8 cellular contexts compared by ENCODE assay signal in the genomic region with DNA sequence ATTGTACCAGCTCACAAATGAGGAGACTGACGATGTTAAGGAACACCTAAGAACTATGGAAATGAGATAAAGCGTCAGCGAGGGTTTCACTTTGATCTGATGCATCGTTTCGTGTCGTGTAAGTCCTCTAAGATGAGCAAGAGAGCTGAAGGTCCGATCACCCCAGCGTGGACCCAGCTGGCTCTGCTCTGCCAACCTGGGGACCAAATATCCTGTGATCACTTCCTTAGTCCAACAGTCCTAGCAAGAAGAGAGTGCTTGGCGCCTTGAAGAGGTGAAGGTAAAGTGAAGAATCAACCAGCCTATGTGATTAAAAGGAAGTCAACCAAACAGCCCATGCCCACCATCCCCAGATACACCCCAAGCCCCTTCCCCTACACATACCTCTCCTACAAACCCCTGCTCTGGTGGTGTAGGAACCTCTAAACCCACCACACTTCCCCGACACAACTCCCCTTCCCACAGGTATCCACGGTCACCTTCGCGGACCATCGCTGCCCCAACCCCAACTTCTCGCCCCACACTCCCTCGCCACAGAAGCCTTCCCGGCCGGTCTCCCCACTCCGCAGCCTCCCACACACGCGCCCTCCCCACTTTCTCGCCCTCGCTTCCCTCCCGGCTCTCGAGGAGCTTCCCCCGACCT. TPM values are rescaled to one million over a fixed set of nuclear protein-coding genes. Genes with fewer than 3 reads are reported as not detected.
DNase-seq lines count a peak whose midpoint lies in the region; ATAC-seq and TF ChIP-seq lines count a peak whose summit lies in the region.

No MANE protein-coding gene starts in this region.

- DNase-seq in DMS 273 treated with DMSO at 0.1 percent for 48 hours (lab: John Stamatoyannopoulos, UW): peak; percentile 12
- peak; percentile 13 for DNase-seq in HEK293T (ENCODE audit: extremely low spot score)
- peak; percentile 51 for DNase-seq in SW480 (ENCODE audit: low spot score)
- DNase-seq in coronary artery (ENCODE audit: low spot score): no peak
- DNase-seq in mesothelial cell of epicardium (ENCODE audit: low spot score in 2 of 2, unreplicated experiment in 2 of 2): no peak
- peak; percentile 15 to 50 for DNase-seq in stimulated activated naive CD8-positive, alpha-beta T cell treated with anti-CD3 and anti-CD28 coated beads, Interleukin-15, amount 100 ng/mL, for 72 hours

- peak overlapping the region; percentile 95 for H3K4me3 ChIP-seq in coronary artery

- peak overlapping the region; percentile 95 to 98 for H3K27ac ChIP-seq in coronary artery

- POLR2A ChIA-PET in HEK293T (lab: Yijun Ruan, JAX): interaction anchor here (1.0 to 3.0 kb wide), 5 partner anchors 13 to 284 kb away, joined by 3 to 22 read pairs (median 5); partner anchors contain the start of gene DHTKD1

- peaks cover 2% of the 10 kb centered on the region for H3K27me3 Mint-ChIP-seq in mesothelial cell of epicardium (ENCODE audit: low read depth)
- no peaks in the 10 kb centered on the region for H3K27me3 Mint-ChIP-seq in stimulated activated naive CD8-positive, alpha-beta T cell treated with anti-CD3 and anti-CD28 coated beads, Interleukin-15, amount 100 ng/mL, for 72 hours

- peaks cover 20% of the 10 kb centered on the region for H3K4me1 Mint-ChIP-seq in mesothelial cell of epicardium
- H3K4me1 Mint-ChIP-seq in stimulated activated naive CD8-positive, alpha-beta T cell treated with anti-CD3 and anti-CD28 coated beads, Interleukin-15, amount 100 ng/mL, for 72 hours: peaks cover 35% of the 10 kb centered on the region

- peak overlapping the region; percentile 87 for H3K4me3 Mint-ChIP-seq in mesothelial cell of epicardium
- H3K4me3 Mint-ChIP-seq in stimulated activated naive CD8-positive, alpha-beta T cell treated with anti-CD3 and anti-CD28 coated beads, Interleukin-15, amount 100 ng/mL, for 72 hours: peak overlapping the region; percentile 98 to 99

- H3K36me3 Mint-ChIP-seq in mesothelial cell of epicardium: no peaks in the 10 kb centered on the region

- H3K27ac Mint-ChIP-seq in mesothelial cell of epicardium: peak overlapping the region; percentile 94
- peak overlapping the region; percentile 100 for H3K27ac Mint-ChIP-seq in stimulated activated naive CD8-positive, alpha-beta T cell treated with anti-CD3 and anti-CD28 coated beads, Interleukin-15, amount 100 ng/mL, for 72 hours

- peak; percentile 36 for ATAC-seq in stimulated activated naive CD8-positive, alpha-beta T cell treated with anti-CD3 and anti-CD28 coated beads, Interleukin-15, amount 100 ng/mL, for 72 hours
- ATAC-seq in HG02678 (IDR thresholded peaks at IDR 0.05; ENCODE audit: unreplicated experiment): no peak
- no peak for ATAC-seq in GM18520 (IDR thresholded peaks at IDR 0.05; ENCODE audit: unreplicated experiment)

- peaks cover 4% of the 10 kb centered on the region for H3K9me3 Mint-ChIP-seq in mesothelial cell of epicardium
- H3K9me3 Mint-ChIP-seq in stimulated activated naive CD8-positive, alpha-beta T cell treated with anti-CD3 and anti-CD28 coated beads, Interleukin-15, amount 100 ng/mL, for 72 hours: no peaks in the 10 kb centered on the region

- TF ChIP-seq CTCF in coronary artery (IDR thresholded peaks at IDR 0.05): no peak
- no peak for TF ChIP-seq CTCF in mesothelial cell of epicardium (IDR thresholded peaks at IDR 0.05; ENCODE audit: unreplicated experiment)

- CTCF ChIA-PET in HEK293T (lab: Yijun Ruan, JAX): interaction anchor here (0.6 to 1.1 kb wide), 2 partner anchors 30 to 56 kb away, joined by 3 read pairs; no protein-coding TSS in a partner anchor

TF ChIP-seq in HEK293T, 16 proteins besides CTCF, POLR2A, EP300 and RAD21:
- no peak for TF ChIP-seq PKNOX1 (IDR thresholded peaks at IDR 0.05)
- no peak for TF ChIP-seq LEF1 (IDR thresholded peaks at IDR 0.05; ENCODE audit: borderline replicate concordance)
- TF ChIP-seq BHLHE40 (IDR thresholded peaks at IDR 0.05; ENCODE audit: borderline replicate concordance): no peak
- no peak for TF ChIP-seq FOXK2 (IDR thresholded peaks at IDR 0.05)
- no peak for TF ChIP-seq SP1 (IDR thresholded peaks at IDR 0.05)
- no peak for TF ChIP-seq ELF4 (IDR thresholded peaks at IDR 0.05)
- TF ChIP-seq L3MBTL2 (conservative IDR thresholded peaks at IDR 0.05): no peak
- no peak for TF ChIP-seq HDGF (IDR thresholded peaks at IDR 0.05; ENCODE audit: borderline replicate concordance)
- TF ChIP-seq NFRKB (IDR thresholded peaks at IDR 0.05): no peak
- TF ChIP-seq FOXA1 (IDR thresholded peaks at IDR 0.05): no peak
- TF ChIP-seq CTBP1 (IDR thresholded peaks at IDR 0.05; ENCODE audit: borderline replicate concordance): no peak
- TF ChIP-seq ZNF384 (IDR thresholded peaks at IDR 0.05): no peak
- no peak for TF ChIP-seq SUZ12 (IDR thresholded peaks at IDR 0.05)
- TF ChIP-seq FOXM1 (IDR thresholded peaks at IDR 0.05; ENCODE audit: borderline replicate concordance): no peak

RNA-seq across cellular contexts. Expression of gene UPF2, which starts 0.7 kb away (rescaled TPM):
- total RNA-seq in mesothelial cell of epicardium: 25.4 to 26.8 TPM (median 26.4 TPM) in 3 replicates

RNA-seq across cellular contexts. Expression of gene DHTKD1, which starts 26.9 kb away (rescaled TPM):
- total RNA-seq in mesothelial cell of epicardium: 22.0 to 22.9 TPM (median 22.9 TPM) in 3 replicates

Comparison
In these comparisons a context has a peak if more than half of its experiments do, and no peak if none do; other contexts are left out.
1. DNase-seq: peak in DMS 273 treated with DMSO at 0.1 percent for 48 hours (single experiment), HEK293T (single experiment), SW480 (single experiment) and stimulated activated naive CD8-positive, alpha-beta T cell treated with anti-CD3 and anti-CD28 coated beads, Interleukin-15, amount 100 ng/mL, for 72 hours (2 of 2); none in coronary artery (single experiment) and mesothelial cell of epicardium (0 of 2).